ENCODE assay signal across 19 cellular contexts in the genomic region with DNA sequence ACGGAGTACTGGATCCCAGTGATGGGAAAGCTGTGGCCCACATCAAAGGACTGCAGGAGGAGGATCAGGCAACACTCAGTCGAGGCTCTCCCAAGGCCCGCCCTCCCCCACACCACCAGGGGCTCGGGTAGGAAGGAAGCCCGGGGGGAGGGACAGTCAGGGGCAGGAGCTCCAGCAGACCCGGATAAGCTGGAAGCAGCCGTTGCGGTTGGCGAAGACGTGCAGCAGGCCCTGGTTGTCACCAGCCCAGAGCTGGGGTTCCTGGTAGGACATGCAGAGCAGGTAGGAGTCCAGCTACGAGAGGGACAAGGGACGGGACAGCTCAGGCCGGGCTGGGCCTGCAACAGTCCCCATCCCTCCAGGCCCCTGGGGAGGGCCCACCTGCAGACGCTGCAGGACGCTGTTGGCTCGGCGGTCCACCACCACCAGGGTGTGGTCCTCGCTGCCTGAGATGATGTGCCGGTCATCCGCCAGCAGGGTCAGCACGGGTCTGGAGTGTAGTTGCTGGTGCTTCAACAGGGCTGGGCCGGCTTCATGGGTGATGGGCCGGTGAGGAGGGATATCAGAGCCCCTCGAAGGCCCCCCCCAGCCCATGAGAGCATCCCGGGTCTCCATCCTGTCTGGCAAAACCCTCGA. TPM values are rescaled to one million over a fixed set of nuclear protein-coding genes. Genes with fewer than 3 reads are reported as not detected.
A peak's percentile ranks its signal among the peaks of the same experiment; 100 is the strongest.
DNase-seq lines count a peak whose midpoint lies in the region; ATAC-seq, FAIRE-seq and TF ChIP-seq lines count a peak whose summit lies in the region.
"Had no signal": no experiment of that assay in that cellular context is flagged by ENCODE, and none has a peak within 500 bp of the region (broad histone marks: within the 10 kb centered on the region; RNA-seq: fewer than 3 reads in every experiment).

No MANE protein-coding gene starts in this region.

- DNase-seq in K562 (ENCODE audit: extremely low read depth in 1 of 4, low spot score in 3 of 4) (no peak), NCI-H2171 (lab: John Stamatoyannopoulos, UW) (no peak), NCI-H2081 treated with DMSO at 0.1 percent for 48 hours (lab: John Stamatoyannopoulos, UW) (no peak), NCI-H1930 (lab: John Stamatoyannopoulos, UW) (no peak)
- no peak for DNase-seq in naive thymus-derived CD4-positive, alpha-beta T cell
- DNase-seq: CD4-positive, CD25-positive, alpha-beta regulatory T cell; H9; NCI-H1048; NCI-H1436 treated with DMSO at 0.1 percent for 48 hours; NCI-H2081; NCI-H510A treated with DMSO at 0.1 percent for 48 hours had no signal

- no peaks in the 10 kb centered on the region for H3K9me1 ChIP-seq in K562 (ENCODE audit: control insufficient read depth, insufficient read depth, low read length)

- H3K27ac Mint-ChIP-seq in naive thymus-derived CD4-positive, alpha-beta T cell, result no peak overlapping the region
- H3K27ac Mint-ChIP-seq: CD4-positive, CD25-positive, alpha-beta regulatory T cell; H9 had no signal

- H4K20me1 ChIP-seq in BLaER1 treated with 17β-estradiol and CSF1 and Interleukin-3, amounts not matched to agents 10 nM and 100 nM, result peaks cover 0 to 15% (median 0%) of the 10 kb centered on the region in 11 experiments; a peak in 1 of 22 replicates
- no peaks in the 10 kb centered on the region for H4K20me1 ChIP-seq in K562 (replicated peaks; ENCODE audit: control insufficient read depth, insufficient read depth, low read length)

- H3K4me2 ChIP-seq in BLaER1 treated with 17β-estradiol and CSF1 and Interleukin-3, amounts not matched to agents 10 nM and 100 nM, result peak overlapping the region; percentile 62 to 99 (median 94)
- H3K4me2 ChIP-seq in K562 (ENCODE audit: insufficient read depth, low read length), result no peak overlapping the region

- no peaks in the 10 kb centered on the region for H3K79me2 ChIP-seq in K562 (ENCODE audit: control insufficient read depth, insufficient read depth, low read length)

- H3K9ac ChIP-seq in BLaER1 treated with 17β-estradiol and CSF1 and Interleukin-3, amounts not matched to agents 10 nM and 100 nM, result peak overlapping the region; percentile 35 to 79 (median 72); a peak in 21 of 22 replicates
- H3K9ac ChIP-seq in K562 (ENCODE audit: insufficient read depth in 1 of 2, low read depth in 2 of 2, low read length in 2 of 2), result 0 out of 4 replicates have a peak overlapping the region, but pooled peaks of 1 of the 2 experiments have one; percentile 20

- TF ChIP-seq EP300 in K562 (IDR thresholded peaks at IDR 0.05; ENCODE audit: low read length), result no peak

- intact Hi-C loops in K562 (cut with micrococcal nuclease), result no loop called here
- intact Hi-C loops in naive thymus-derived CD4-positive, alpha-beta T cell (cut with micrococcal nuclease), result loop anchor here in 1 of 2 donors (10.0 kb wide), 1 partner anchor 1165 kb away; a partner anchor contains a TSS

- no peaks in the 10 kb centered on the region for H3K9me3 Mint-ChIP-seq in naive thymus-derived CD4-positive, alpha-beta T cell
- H3K9me3 Mint-ChIP-seq: H9 had no signal

- H3K4me3 Mint-ChIP-seq in naive thymus-derived CD4-positive, alpha-beta T cell, result no peak overlapping the region
- H3K4me3 Mint-ChIP-seq: H9 had no signal

- no TSS peak for BruUV-seq in K562 (replicated peaks; lab: Mats Ljungman, UMichigan)

- H3K36me3 ChIP-seq in BLaER1 treated with 17β-estradiol and CSF1 and Interleukin-3, amounts not matched to agents 10 nM and 100 nM, result peaks cover 0 to 26% (median 6%) of the 10 kb centered on the region in 11 experiments; a peak in 11 of 22 replicates
- H3K36me3 ChIP-seq in HEK293 (ENCODE audit: control insufficient read depth in 2 of 2, insufficient read depth in 1 of 2, low read length in 2 of 2) (peaks cover 3 to 41% of the 10 kb centered on the region in 2 experiments; a peak in 2 of 3 replicates), K562 (ENCODE audit: control insufficient read depth, insufficient read depth, low read length) (peaks cover 46% of the 10 kb centered on the region; the same call in 2 of the 3 replicates)
- H3K36me3 ChIP-seq in naive thymus-derived CD4-positive, alpha-beta T cell (ENCODE audit: control insufficient read depth in 2 of 3, insufficient read depth in 3 of 3, low read length in 3 of 3), result no peaks in the 10 kb centered on the region

- TF ChIP-seq RAD21 in K562 (CRISPR knock-in tag; conservative IDR thresholded peaks at IDR 0.05 in 1 of 2, IDR thresholded peaks at IDR 0.05 in 1 of 2), result no peak

- in situ Hi-C loops in K562 (cut with MboI), result no loop called here

- POLR2A ChIA-PET in HEK293 (lab: Yijun Ruan, JAX) (interaction anchor here (0.7 kb wide), 1 partner anchor 9 kb away, joined by 3 read pairs; no protein-coding TSS in a partner anchor), K562 (lab: Yijun Ruan, JAX) (interaction anchor here (1.1 kb wide), 1 partner anchor 24 kb away, joined by 5 read pairs; no protein-coding TSS in a partner anchor)
- POLR2A ChIA-PET in naive thymus-derived CD4-positive, alpha-beta T cell (lab: Charles Lee), result no interaction called here

- TF ChIP-seq POLR2A in K562 (conservative IDR thresholded peaks at IDR 0.05), result no peak

- 85% methylated on average over 21 of the region's 26 CpGs for WGBS in K562 (ENCODE audit: insufficient coverage, low coverage, missing lambda C conversion rate)

- CTCF ChIA-PET in HEK293 (lab: Yijun Ruan, JAX), result no interaction called here
- CTCF ChIA-PET in K562 (lab: Yijun Ruan, JAX; ENCODE audit: low intra/inter-chr PET ratio), result no interaction called here
- CTCF ChIA-PET in naive thymus-derived CD4-positive, alpha-beta T cell (lab: Charles Lee), result no interaction called here

- peaks cover 27 to 63% (median 54%) of the 10 kb centered on the region in 10 experiments for H3K4me1 ChIP-seq in BLaER1 treated with 17β-estradiol and CSF1 and Interleukin-3, amounts not matched to agents 10 nM and 100 nM
- H3K4me1 ChIP-seq in HEK293 (ENCODE audit: control insufficient read depth, insufficient read depth, low read length), result no peaks in the 10 kb centered on the region
- peaks cover 0 to 36% of the 10 kb centered on the region in 2 experiments; a peak in 2 of 5 replicates for H3K4me1 ChIP-seq in K562 (replicated peaks in 1 of 2; ENCODE audit: control insufficient read depth in 2 of 2, insufficient read depth in 2 of 2, low read length in 2 of 2)
- no peaks in the 10 kb centered on the region for H3K4me1 ChIP-seq in naive thymus-derived CD4-positive, alpha-beta T cell (ENCODE audit: control insufficient read depth in 2 of 2, insufficient read depth in 2 of 2, low read length in 2 of 2)

- H3K27me3 Mint-ChIP-seq in naive thymus-derived CD4-positive, alpha-beta T cell, result no peaks in the 10 kb centered on the region
- H3K27me3 Mint-ChIP-seq: CD4-positive, CD25-positive, alpha-beta regulatory T cell had no signal

- no peaks in the 10 kb centered on the region for H3K27me3 ChIP-seq in BLaER1 treated with 17β-estradiol and CSF1 and Interleukin-3, amounts not matched to agents 10 nM and 100 nM
- no peaks in the 10 kb centered on the region for H3K27me3 ChIP-seq in K562 (ENCODE audit: control insufficient read depth in 2 of 2, insufficient read depth in 2 of 2, low read length in 2 of 2)
- H3K27me3 ChIP-seq in naive thymus-derived CD4-positive, alpha-beta T cell (ENCODE audit: control insufficient read depth in 2 of 2, insufficient read depth in 2 of 2, low read length in 2 of 2), result no peaks in the 10 kb centered on the region

- no peaks in the 10 kb centered on the region for H3K36me3 Mint-ChIP-seq in naive thymus-derived CD4-positive, alpha-beta T cell
- H3K36me3 Mint-ChIP-seq: CD4-positive, CD25-positive, alpha-beta regulatory T cell had no signal

- ATAC-seq in K562 (no peak), GM19395 (IDR thresholded peaks at IDR 0.05; ENCODE audit: unreplicated experiment) (no peak)
- peak; percentile 14 for ATAC-seq in naive thymus-derived CD4-positive, alpha-beta T cell
- ATAC-seq: Panc1 had no signal

- peak overlapping the region in 8 of 10 experiments; percentile 49 to 67 (median 54); a peak in 16 of 20 replicates for H3K4me3 ChIP-seq in BLaER1 treated with 17β-estradiol and CSF1 and Interleukin-3, amounts not matched to agents 10 nM and 100 nM
- no peak overlapping the region for H3K4me3 ChIP-seq in HEK293 (ENCODE audit: low read depth, low read length)
- no peak overlapping the region for H3K4me3 ChIP-seq in K562
- no peak overlapping the region for H3K4me3 ChIP-seq in naive thymus-derived CD4-positive, alpha-beta T cell (ENCODE audit: low read length)

- no peak for TF ChIP-seq CTCF in HEK293 (tag by site-specific recombination; IDR thresholded peaks at IDR 0.05)
- no peak for TF ChIP-seq CTCF in K562 (IDR thresholded peaks at IDR 0.05 in 2 of 3, conservative IDR thresholded peaks at IDR 0.05 in 1 of 3; ENCODE audit: insufficient read depth in 2 of 3, low read depth in 1 of 3, low read length in 3 of 3)

- no peak for FAIRE-seq in K562 (lab: Jason Lieb, UNC)
- FAIRE-seq: GM19239 had no signal

- no peak overlapping the region for H2AFZ ChIP-seq in K562 (ENCODE audit: low read depth, low read length)

- no peaks in the 10 kb centered on the region for H3K9me3 ChIP-seq in BLaER1 treated with 17β-estradiol and CSF1 and Interleukin-3, amounts not matched to agents 10 nM and 100 nM (replicated peaks in 1 of 11)
- H3K9me3 ChIP-seq in HEK293 (ENCODE audit: control insufficient read depth, insufficient read depth, low read depth, low read length) (no peaks in the 10 kb centered on the region), K562 (replicated peaks; ENCODE audit: control insufficient read depth, insufficient read depth, low read depth, low read length) (no peaks in the 10 kb centered on the region)
- no peaks in the 10 kb centered on the region for H3K9me3 ChIP-seq in naive thymus-derived CD4-positive, alpha-beta T cell (ENCODE audit: control insufficient read depth in 2 of 3, low read length in 3 of 3)

- H3K27ac ChIP-seq in BLaER1 treated with 17β-estradiol and CSF1 and Interleukin-3, amounts not matched to agents 10 nM and 100 nM, result peak overlapping the region in 9 of 11 experiments; percentile 23 to 83 (median 74); a peak in 18 of 22 replicates
- H3K27ac ChIP-seq in HEK293 (ENCODE audit: extremely low read depth, low read depth, low read length) (no peak overlapping the region), K562 (ENCODE audit: extremely low read depth, low read depth, low read length) (no peak overlapping the region)
- H3K27ac ChIP-seq in naive thymus-derived CD4-positive, alpha-beta T cell (ENCODE audit: low read depth, low read length), result no peak overlapping the region
- H3K27ac ChIP-seq: HL-60 had no signal

- peaks cover 0 to 3% (median 0%) of the 10 kb centered on the region in 7 donors for H3K4me1 Mint-ChIP-seq in naive thymus-derived CD4-positive, alpha-beta T cell
- H3K4me1 Mint-ChIP-seq: CD4-positive, CD25-positive, alpha-beta regulatory T cell; H9 had no signal

RNA-seq across cellular contexts. Expression of a gene that starts 1.9 kb away (rescaled TPM):
- total RNA-seq in K562 (2011; cell fraction: chromatin; rRNA removed; ENCODE audit: low replicate concordance), result not detected in 2 replicates
- not detected in 2 replicates for total RNA-seq in K562 (2011; cell fraction: nucleolus; rRNA removed)
- total RNA-seq in K562 (2011; cell fraction: nucleoplasm; rRNA removed), result not detected in 2 replicates
- total RNA-seq in K562 (2014; rRNA removed) (not detected in 2 replicates), K562 (2014; rRNA removed; fragmentation: Illumina TruSeq; extraction: Trizol) (not detected in 2 replicates), K562 (2015; rRNA removed; fragmentation: Illumina TruSeq; extraction: Trizol) (not detected in 2 replicates), K562 (2021) (not detected in 2 replicates)
- polyA plus RNA-seq in K562 (2011; rRNA removed) (not detected in 2 replicates), K562 (2014; fragmentation: Illumina TruSeq; extraction: Trizol) (not detected in 2 replicates), K562 (2014; fragmentation: Nextera tagmentation; extraction: Ambion mirVana) (not detected), K562 (2014; rRNA removed) (not detected in 2 replicates)
- not detected in 2 replicates for polyA plus RNA-seq in K562 (2011; cell fraction: cytosol; rRNA removed)
- not detected in 2 replicates for polyA plus RNA-seq in K562 (2011; cell fraction: nucleus; rRNA removed)
- polyA plus RNA-seq in K562 (2012), result 0.91 TPM in 1 of 2 replicates, not detected in the other
- polyA minus RNA-seq in K562 (2011; rRNA and poly(A)+ RNA removed), result not detected in 2 replicates
- polyA minus RNA-seq in K562 (2011; cell fraction: cytosol; rRNA and poly(A)+ RNA removed), result not detected in 2 replicates
- polyA minus RNA-seq in K562 (2011; cell fraction: nucleus; rRNA and poly(A)+ RNA removed), result not detected in 2 replicates
- not detected for total RNA-seq in naive thymus-derived CD4-positive, alpha-beta T cell
- not detected for polyA plus RNA-seq in naive thymus-derived CD4-positive, alpha-beta T cell
- total RNA-seq: CD4-positive, CD25-positive, alpha-beta regulatory T cell; H9; MCF 10A; SK-MEL-5 had no signal
- polyA plus RNA-seq: CD4-positive, CD25-positive, alpha-beta regulatory T cell had no signal

RNA-seq across cellular contexts. Expression of a gene that starts 6.7 kb away (rescaled TPM):
- total RNA-seq in K562 (2011; cell fraction: chromatin; rRNA removed; ENCODE audit: low replicate concordance), result 11.4 and 40.7 TPM in 2 replicates
- 34.7 and 36.7 TPM in 2 replicates for total RNA-seq in K562 (2011; cell fraction: nucleolus; rRNA removed)
- total RNA-seq in K562 (2011; cell fraction: nucleoplasm; rRNA removed), result 15.4 and 18.0 TPM in 2 replicates
- total RNA-seq in K562 (2014; rRNA removed), result 15.9 and 18.0 TPM in 2 replicates
- 2.0 TPM in 2 replicates for total RNA-seq in K562 (2014; rRNA removed; fragmentation: Illumina TruSeq; extraction: Trizol)
- 6.0 and 6.2 TPM in 2 replicates for total RNA-seq in K562 (2015; rRNA removed; fragmentation: Illumina TruSeq; extraction: Trizol)
- total RNA-seq in K562 (2021), result 16.8 and 17.3 TPM in 2 replicates
- polyA plus RNA-seq in K562 (2011; rRNA removed), result 9.4 and 12.4 TPM in 2 replicates
- 21.1 and 44.6 TPM in 2 replicates for polyA plus RNA-seq in K562 (2011; cell fraction: cytosol; rRNA removed)
- 48.4 and 77.6 TPM in 2 replicates for polyA plus RNA-seq in K562 (2011; cell fraction: nucleus; rRNA removed)
- 9.1 and 13.6 TPM in 2 replicates for polyA plus RNA-seq in K562 (2012)
- 3.6 and 9.1 TPM in 2 replicates for polyA plus RNA-seq in K562 (2014; fragmentation: Illumina TruSeq; extraction: Trizol)
- 1 to 10 TPM in 1 of 2 experiments, under 1 TPM in 1; 0.23 to 1.3 TPM for polyA plus RNA-seq in K562 (2014; fragmentation: Nextera tagmentation; extraction: Ambion mirVana)
- polyA plus RNA-seq in K562 (2014; rRNA removed), result 19.0 and 21.7 TPM in 2 replicates
- 2.8 and 3.4 TPM in 2 replicates for polyA minus RNA-seq in K562 (2011; rRNA and poly(A)+ RNA removed)
- polyA minus RNA-seq in K562 (2011; cell fraction: cytosol; rRNA and poly(A)+ RNA removed), result 7.5 and 10.9 TPM in 2 replicates
- polyA minus RNA-seq in K562 (2011; cell fraction: nucleus; rRNA and poly(A)+ RNA removed), result 10.2 and 10.4 TPM in 2 replicates
- 1 to 10 TPM; 2.5 to 8.6 (median 4.3) TPM for total RNA-seq in naive thymus-derived CD4-positive, alpha-beta T cell
- polyA plus RNA-seq in naive thymus-derived CD4-positive, alpha-beta T cell, result 1 to 10 TPM; 4.9 to 8.5 TPM

RNA-seq across cellular contexts. Expression of a gene that starts 8.0 kb away (rescaled TPM):
- total RNA-seq in K562 (2011; cell fraction: chromatin; rRNA removed; ENCODE audit: low replicate concordance), result 194 and 333 TPM in 2 replicates
- total RNA-seq in K562 (2011; cell fraction: nucleolus; rRNA removed), result 225 and 240 TPM in 2 replicates
- total RNA-seq in K562 (2011; cell fraction: nucleoplasm; rRNA removed), result 169 and 186 TPM in 2 replicates
- 90.2 and 99.2 TPM in 2 replicates for total RNA-seq in K562 (2014; rRNA removed)
- 55.7 and 56.5 TPM in 2 replicates for total RNA-seq in K562 (2014; rRNA removed; fragmentation: Illumina TruSeq; extraction: Trizol)
- 61.0 and 62.6 TPM in 2 replicates for total RNA-seq in K562 (2015; rRNA removed; fragmentation: Illumina TruSeq; extraction: Trizol)
- total RNA-seq in K562 (2021), result 94.8 and 98.8 TPM in 2 replicates
- 81.0 and 120 TPM in 2 replicates for polyA plus RNA-seq in K562 (2011; rRNA removed)
- 115 and 125 TPM in 2 replicates for polyA plus RNA-seq in K562 (2011; cell fraction: cytosol; rRNA removed)
- 302 and 412 TPM in 2 replicates for polyA plus RNA-seq in K562 (2011; cell fraction: nucleus; rRNA removed)
- 88.5 and 115 TPM in 2 replicates for polyA plus RNA-seq in K562 (2012)
- polyA plus RNA-seq in K562 (2014; fragmentation: Illumina TruSeq; extraction: Trizol), result 79.9 and 80.2 TPM in 2 replicates
- polyA plus RNA-seq in K562 (2014; fragmentation: Nextera tagmentation; extraction: Ambion mirVana), result 10 to 100 TPM; 47.1 to 54.1 TPM
- polyA plus RNA-seq in K562 (2014; rRNA removed), result 102 and 110 TPM in 2 replicates
- polyA minus RNA-seq in K562 (2011; rRNA and poly(A)+ RNA removed), result 69.4 and 78.7 TPM in 2 replicates
- 37.6 and 59.2 TPM in 2 replicates for polyA minus RNA-seq in K562 (2011; cell fraction: cytosol; rRNA and poly(A)+ RNA removed)
- 49.7 and 82.8 TPM in 2 replicates for polyA minus RNA-seq in K562 (2011; cell fraction: nucleus; rRNA and poly(A)+ RNA removed)
- total RNA-seq in naive thymus-derived CD4-positive, alpha-beta T cell, result 100 to 1,000 TPM; 125 to 223 (median 174) TPM
- polyA plus RNA-seq in naive thymus-derived CD4-positive, alpha-beta T cell, result 100 to 1,000 TPM; 113 to 124 TPM

RNA-seq across cellular contexts. Expression of a gene that starts 23.1 kb away (rescaled TPM):
- total RNA-seq in K562 (2011; cell fraction: chromatin; rRNA removed; ENCODE audit: low replicate concordance), result 11.3 and 29.1 TPM in 2 replicates
- total RNA-seq in K562 (2011; cell fraction: nucleolus; rRNA removed), result 26.8 and 27.0 TPM in 2 replicates
- total RNA-seq in K562 (2011; cell fraction: nucleoplasm; rRNA removed), result 13.4 and 19.2 TPM in 2 replicates
- total RNA-seq in K562 (2014; rRNA removed) (19.7 and 21.3 TPM in 2 replicates), K562 (2014; rRNA removed; fragmentation: Illumina TruSeq; extraction: Trizol) (3.1 and 4.0 TPM in 2 replicates), K562 (2015; rRNA removed; fragmentation: Illumina TruSeq; extraction: Trizol) (9.3 and 9.5 TPM in 2 replicates), K562 (2021) (16.7 and 17.7 TPM in 2 replicates)
- polyA plus RNA-seq in K562 (2011; rRNA removed) (4.2 and 4.7 TPM in 2 replicates), K562 (2014; fragmentation: Illumina TruSeq; extraction: Trizol) (3.9 and 9.8 TPM in 2 replicates), K562 (2014; fragmentation: Nextera tagmentation; extraction: Ambion mirVana) (1 to 10 TPM in 1 of 2 experiments, under 1 TPM in 1; 0.52 to 2.9 TPM), K562 (2014; rRNA removed) (13.9 and 17.5 TPM in 2 replicates)
- polyA plus RNA-seq in K562 (2011; cell fraction: cytosol; rRNA removed), result 7.6 and 13.2 TPM in 2 replicates
- polyA plus RNA-seq in K562 (2011; cell fraction: nucleus; rRNA removed), result 9.2 and 15.7 TPM in 2 replicates
- polyA plus RNA-seq in K562 (2012), result 11.6 and 12.0 TPM in 2 replicates
- polyA minus RNA-seq in K562 (2011; rRNA and poly(A)+ RNA removed), result 3.3 and 3.6 TPM in 2 replicates
- polyA minus RNA-seq in K562 (2011; cell fraction: cytosol; rRNA and poly(A)+ RNA removed), result 3.4 and 9.1 TPM in 2 replicates
- 9.2 and 11.2 TPM in 2 replicates for polyA minus RNA-seq in K562 (2011; cell fraction: nucleus; rRNA and poly(A)+ RNA removed)
- total RNA-seq in naive thymus-derived CD4-positive, alpha-beta T cell, result 10 to 100 TPM in 3 of 5 experiments, 1 to 10 TPM in 2; 7.8 to 18.6 (median 14.7) TPM
- polyA plus RNA-seq in naive thymus-derived CD4-positive, alpha-beta T cell, result 10 to 100 TPM; 13.9 to 20.6 TPM

RNA-seq across cellular contexts. Expression of a gene that starts 23.2 kb away (rescaled TPM):
- total RNA-seq in K562 (2011; cell fraction: chromatin; rRNA removed; ENCODE audit: low replicate concordance), result 35.1 and 100 TPM in 2 replicates
- 56.7 and 73.5 TPM in 2 replicates for total RNA-seq in K562 (2011; cell fraction: nucleolus; rRNA removed)
- total RNA-seq in K562 (2011; cell fraction: nucleoplasm; rRNA removed), result 48.1 and 50.2 TPM in 2 replicates
- total RNA-seq in K562 (2014; rRNA removed), result 19.3 and 21.6 TPM in 2 replicates
- total RNA-seq in K562 (2014; rRNA removed; fragmentation: Illumina TruSeq; extraction: Trizol), result 5.3 and 6.6 TPM in 2 replicates
- total RNA-seq in K562 (2015; rRNA removed; fragmentation: Illumina TruSeq; extraction: Trizol), result 10.1 and 11.6 TPM in 2 replicates
- 33.8 and 34.0 TPM in 2 replicates for total RNA-seq in K562 (2021)
- polyA plus RNA-seq in K562 (2011; rRNA removed), result 8.1 and 12.5 TPM in 2 replicates
- polyA plus RNA-seq in K562 (2011; cell fraction: cytosol; rRNA removed), result 14.8 and 16.0 TPM in 2 replicates
- polyA plus RNA-seq in K562 (2011; cell fraction: nucleus; rRNA removed), result 28.1 and 46.7 TPM in 2 replicates
- polyA plus RNA-seq in K562 (2012), result 27.2 and 62.0 TPM in 2 replicates
- 11.4 and 18.0 TPM in 2 replicates for polyA plus RNA-seq in K562 (2014; fragmentation: Illumina TruSeq; extraction: Trizol)
- under 1 TPM; 0.59 to 0.63 TPM for polyA plus RNA-seq in K562 (2014; fragmentation: Nextera tagmentation; extraction: Ambion mirVana)
- 14.2 and 14.7 TPM in 2 replicates for polyA plus RNA-seq in K562 (2014; rRNA removed)
- polyA minus RNA-seq in K562 (2011; rRNA and poly(A)+ RNA removed), result 5.9 and 7.1 TPM in 2 replicates
- polyA minus RNA-seq in K562 (2011; cell fraction: cytosol; rRNA and poly(A)+ RNA removed), result 16.4 and 27.7 TPM in 2 replicates
- polyA minus RNA-seq in K562 (2011; cell fraction: nucleus; rRNA and poly(A)+ RNA removed), result 15.1 and 18.4 TPM in 2 replicates
- 100 to 1,000 TPM; 105 to 215 (median 138) TPM for total RNA-seq in naive thymus-derived CD4-positive, alpha-beta T cell
- polyA plus RNA-seq in naive thymus-derived CD4-positive, alpha-beta T cell, result 10 to 100 TPM; 40.6 to 59.5 TPM

Comparison
In these comparisons a context has a peak if more than half of its experiments do, and no peak if none do; other contexts are left out.
1. H3K27ac ChIP-seq: peak in BLaER1 treated with 17β-estradiol and CSF1 and Interleukin-3, amounts not matched to agents 10 nM and 100 nM (9 of 11); none in HEK293 (single experiment), K562 (single experiment) and naive thymus-derived CD4-positive, alpha-beta T cell (single experiment).
2. H3K4me3 ChIP-seq: peak in BLaER1 treated with 17β-estradiol and CSF1 and Interleukin-3, amounts not matched to agents 10 nM and 100 nM (8 of 10); none in HEK293 (single experiment), K562 (single experiment) and naive thymus-derived CD4-positive, alpha-beta T cell (single experiment).